ENCODE assay signal across 17 cellular contexts in genomic region chr1:14265515-14265914, GRCh38.
"Had no signal": no experiment of that assay in that cellular context is flagged by ENCODE, and none has a peak within 500 bp of the region (broad histone marks: within the 10 kb centered on the region; RNA-seq: fewer than 3 reads in every experiment).

No MANE protein-coding gene starts in this region.

- H3K9me3 Mint-ChIP-seq: nephron progenitor cell; stimulated activated naive B cell treated with anti-CD40 and anti-IgM and Interleukin-4, amounts not matched to agents 10 μg/mL and 1 μg/mL and 100 μg/mL, for 72 hours; stimulated activated naive CD8-positive, alpha-beta T cell treated with anti-CD3 and anti-CD28 coated beads, Interleukin-15, amount 100 ng/mL, for 72 hours had no signal

- H3K27ac Mint-ChIP-seq: naive thymus-derived CD4-positive, alpha-beta T cell; nephron progenitor cell; stimulated activated naive B cell treated with anti-CD40 and anti-IgM and Interleukin-4, amounts not matched to agents 10 μg/mL and 1 μg/mL and 100 μg/mL, for 72 hours; stimulated activated naive CD8-positive, alpha-beta T cell treated with anti-CD3 and anti-CD28 coated beads, Interleukin-15, amount 100 ng/mL, for 72 hours had no signal

- H3K36me3 ChIP-seq: heart right ventricle, thoracic aorta had no signal

- H3K9me3 ChIP-seq: heart right ventricle, psoas muscle, thoracic aorta had no signal

- H3K27ac ChIP-seq: heart right ventricle, parathyroid adenoma, psoas muscle, skin epidermis, thoracic aorta had no signal

- H3K4me1 Mint-ChIP-seq: naive thymus-derived CD4-positive, alpha-beta T cell; stimulated activated naive B cell treated with anti-CD40 and anti-IgM and Interleukin-4, amounts not matched to agents 10 μg/mL and 1 μg/mL and 100 μg/mL, for 72 hours; stimulated activated naive CD8-positive, alpha-beta T cell treated with anti-CD3 and anti-CD28 coated beads, Interleukin-15, amount 100 ng/mL, for 72 hours had no signal

- H3K4me3 Mint-ChIP-seq: naive thymus-derived CD4-positive, alpha-beta T cell; nephron progenitor cell; stimulated activated naive B cell treated with anti-CD40 and anti-IgM and Interleukin-4, amounts not matched to agents 10 μg/mL and 1 μg/mL and 100 μg/mL, for 72 hours; stimulated activated naive CD8-positive, alpha-beta T cell treated with anti-CD3 and anti-CD28 coated beads, Interleukin-15, amount 100 ng/mL, for 72 hours had no signal

- H3K4me3 ChIP-seq: heart right ventricle, psoas muscle, skin epidermis, thoracic aorta had no signal

- DNase-seq: effector memory CD4-positive, alpha-beta T cell; heart right ventricle; hypothalamus; kidney glomerular epithelial cell; mesendoderm; naive thymus-derived CD4-positive, alpha-beta T cell; nephron progenitor cell; psoas muscle; retina; stimulated activated CD4-positive, alpha-beta T cell treated with anti-CD3 and anti-CD28 coated beads, Interleukin-2, amount 100 ng/mL, for 24 hours; stimulated activated CD4-positive, alpha-beta T cell treated with anti-CD3 and anti-CD28 coated beads, Interleukin-4, amount 100 ng/mL, for 4 hours; stimulated activated naive B cell treated with anti-CD40 and anti-IgM and Interleukin-4, amounts not matched to agents 10 μg/mL and 1 μg/mL and 100 μg/mL, for 72 hours; stimulated activated naive CD8-positive, alpha-beta T cell treated with anti-CD3 and anti-CD28 coated beads, Interleukin-15, amount 100 ng/mL, for 72 hours; trophoblast cell had no signal

- H3K4me1 ChIP-seq: heart right ventricle, parathyroid adenoma, psoas muscle had no signal

- H3K36me3 Mint-ChIP-seq: naive thymus-derived CD4-positive, alpha-beta T cell; stimulated activated naive B cell treated with anti-CD40 and anti-IgM and Interleukin-4, amounts not matched to agents 10 μg/mL and 1 μg/mL and 100 μg/mL, for 72 hours had no signal
